In genomic region chr12:53623986-53624385, GRCh38 we compare ENCODE assay signal across 8 cellular contexts. TPM values are rescaled to one million over a fixed set of nuclear protein-coding genes. Genes with fewer than 3 reads are reported as not detected.
DNase-seq lines count a peak whose midpoint lies in the region; ATAC-seq and TF ChIP-seq lines count a peak whose summit lies in the region.

No MANE protein-coding gene starts in this region.

- peak overlapping the region; percentile 89 to 99 (median 92) for H3K27ac Mint-ChIP-seq in nephron

- H3K4me3 ChIP-seq in MM.1S (ENCODE audit: low read length) (no peak overlapping the region), ectodermal cell (ENCODE audit: insufficient read depth, low read depth, low read length) (peak overlapping the region; percentile 12)

- no peak for TF ChIP-seq CTCF in MM.1S (IDR thresholded peaks at IDR 0.05; ENCODE audit: low read length)
- no peak for TF ChIP-seq CTCF in nephron (IDR thresholded peaks at IDR 0.05; ENCODE audit: unreplicated experiment in 3 of 3)
- no peak for TF ChIP-seq CTCF in GM10248 (IDR thresholded peaks at IDR 0.05; ENCODE audit: control extremely low read depth, extremely low read depth, low read depth, missing control alignments)

- WGBS in ectodermal cell, 2 experiments, result 76 to 90% methylated on average over 2 of the region's 2 CpGs

- no peaks in the 10 kb centered on the region for H4K20me1 ChIP-seq in MM.1S (ENCODE audit: insufficient read depth, low read length)

- H3K79me2 ChIP-seq in MM.1S (ENCODE audit: low read length), result peaks cover 62% of the 10 kb centered on the region

- no peaks in the 10 kb centered on the region for H3K9me2 ChIP-seq in MM.1S (replicated peaks; ENCODE audit: insufficient read depth, low read length)

- peaks cover 37% of the 10 kb centered on the region for H3K4me1 Mint-ChIP-seq in nephron

- H3K4me1 ChIP-seq in MM.1S (ENCODE audit: low read length) (peaks cover 16% of the 10 kb centered on the region), ectodermal cell (ENCODE audit: control insufficient read depth, insufficient read depth, low read length) (peaks cover 17% of the 10 kb centered on the region)

- H3K4me3 Mint-ChIP-seq in nephron, result peak overlapping the region; percentile 94 to 98 (median 98)

- H3K4me2 ChIP-seq in MM.1S (ENCODE audit: low read depth, low read length), result peak overlapping the region; percentile 9; the same call in 1 of the 2 replicates

- no peaks in the 10 kb centered on the region for H3K9me3 Mint-ChIP-seq in nephron

- H3K9ac ChIP-seq in MM.1S (ENCODE audit: low read length), result no peak overlapping the region

- no peaks in the 10 kb centered on the region for H3K36me3 ChIP-seq in MM.1S (replicated peaks; ENCODE audit: insufficient read depth, low read length)
- H3K36me3 ChIP-seq in ectodermal cell (ENCODE audit: control insufficient read depth, insufficient read depth, low read length), result no peaks in the 10 kb centered on the region

- H2AFZ ChIP-seq in MM.1S (ENCODE audit: low read length), result no peak overlapping the region

- POLR2A ChIA-PET in GM10248 (lab: Yijun Ruan, JAX), result interaction anchor here (1.8 kb wide), 1 partner anchor 11 kb away, joined by 8 read pairs; no protein-coding TSS in a partner anchor

- peaks cover 3% of the 10 kb centered on the region for H3K36me3 Mint-ChIP-seq in nephron (ENCODE audit: low read depth)

- CTCF ChIA-PET in GM10248 (lab: Yijun Ruan, JAX), result interaction anchor here (0.7 to 5.6 kb wide), 12 partner anchors 8 to 133 kb away, joined by 3 to 29 read pairs (median 4); partner anchors contain the start of gene ATP5MC2

- DNase-seq in AG20443 (ENCODE audit: low spot score) (peak; percentile 42), MM.1S (no peak), GM10248 (ENCODE audit: extremely low spot score) (no peak)
- no peak for DNase-seq in stimulated activated CD4-positive, alpha-beta T cell treated with anti-CD3 and anti-CD28 coated beads, Interleukin-15, amount 100 ng/mL, for 24 hours

- no peaks in the 10 kb centered on the region for H3K27me3 Mint-ChIP-seq in nephron (ENCODE audit: low read depth)

- H3K9me3 ChIP-seq in MM.1S (replicated peaks; ENCODE audit: insufficient read depth, low read length) (no peaks in the 10 kb centered on the region), ectodermal cell (ENCODE audit: control insufficient read depth, low read length) (no peaks in the 10 kb centered on the region)

- ATAC-seq in HG03025 (IDR thresholded peaks at IDR 0.05; ENCODE audit: low FRiP score, unreplicated experiment), result no peak
- no peak for ATAC-seq in GM19328 (IDR thresholded peaks at IDR 0.05; ENCODE audit: unreplicated experiment)

- H3K27ac ChIP-seq in MM.1S (ENCODE audit: low read length), result no peak overlapping the region
- no peak overlapping the region for H3K27ac ChIP-seq in ectodermal cell (ENCODE audit: insufficient read depth, low read depth, low read length, poor library complexity, severe bottlenecking)

- H3F3A ChIP-seq in MM.1S (ENCODE audit: insufficient read depth, low read length), result peaks cover 6% of the 10 kb centered on the region; the same call in 1 of the 2 replicates

- no peaks in the 10 kb centered on the region for H3K27me3 ChIP-seq in MM.1S (replicated peaks; ENCODE audit: insufficient read depth, low read length)
- H3K27me3 ChIP-seq in ectodermal cell (ENCODE audit: control insufficient read depth, insufficient read depth, low read length, poor library complexity, severe bottlenecking), result no peaks in the 10 kb centered on the region

RNA-seq across cellular contexts. Expression of gene ATF7, which starts 2.2 kb away (rescaled TPM):
- polyA plus RNA-seq in ectodermal cell (2013, experiment 1 of 4), result 21.9 TPM
- polyA plus RNA-seq in ectodermal cell (2013, experiment 2 of 4), result 25.4 TPM
- 17.2 TPM for polyA plus RNA-seq in ectodermal cell (2013, experiment 3 of 4)
- polyA plus RNA-seq in ectodermal cell (2013, experiment 4 of 4), result 19.8 TPM

RNA-seq across cellular contexts. Expression of gene ATP5MC2, which starts 51.9 kb away (rescaled TPM):
- 664 TPM for polyA plus RNA-seq in ectodermal cell (2013, experiment 1 of 4)
- polyA plus RNA-seq in ectodermal cell (2013, experiment 2 of 4), result 625 TPM
- 675 TPM for polyA plus RNA-seq in ectodermal cell (2013, experiment 3 of 4)
- polyA plus RNA-seq in ectodermal cell (2013, experiment 4 of 4), result 751 TPM
